ENCODE assay signal across 8 cellular contexts in the genomic region with DNA sequence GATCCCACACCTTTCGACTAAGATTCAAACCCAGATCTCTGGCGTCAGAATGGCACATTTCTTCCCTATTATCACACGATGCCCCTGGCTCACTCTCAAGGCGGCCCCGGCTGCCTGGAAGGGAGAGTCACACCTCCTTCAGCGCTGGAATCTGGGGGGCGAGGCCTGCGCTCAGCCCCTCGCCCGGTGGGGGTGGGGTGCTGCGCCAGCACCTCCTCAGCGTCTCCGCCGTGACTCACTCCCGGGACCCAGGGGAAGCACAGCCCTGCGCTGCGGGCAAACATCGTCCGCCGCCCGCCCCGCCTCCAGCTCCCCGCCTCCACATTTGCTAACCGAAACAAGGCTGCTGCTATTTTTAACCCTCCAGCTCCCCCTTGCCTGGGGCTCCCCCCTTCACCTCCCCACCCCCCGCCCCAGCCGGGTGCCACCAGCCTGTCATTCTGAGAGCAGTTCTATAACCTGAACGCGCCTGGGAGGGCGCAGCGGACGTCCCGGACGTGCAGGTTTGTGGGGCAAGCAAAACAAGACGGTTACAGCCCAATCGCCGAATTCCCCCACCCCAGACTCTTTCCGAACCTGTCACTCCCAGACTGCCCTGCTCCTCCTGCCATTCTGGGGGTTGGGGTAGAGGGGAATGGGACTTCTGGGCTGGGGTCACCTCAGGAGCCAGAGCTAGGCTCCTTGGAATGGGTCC. TPM values are rescaled to one million over a fixed set of nuclear protein-coding genes. Genes with fewer than 3 reads are reported as not detected.
DNase-seq lines count a peak whose midpoint lies in the region; ATAC-seq and TF ChIP-seq lines count a peak whose summit lies in the region.

No MANE protein-coding gene starts in this region.

- peak; percentile 81 for DNase-seq in AG10803 (ENCODE audit: low read depth)
- DNase-seq in SW 1271 (lab: John Stamatoyannopoulos, UW) = peak; percentile 25 to 51
- DNase-seq in left ventricle myocardium inferior = peak; percentile 91
- peak; percentile 76 for DNase-seq in retina
- no peak for DNase-seq in SHP77 treated with DMSO at 0.1 percent for 48 hours (lab: John Stamatoyannopoulos, UW)

- TF ChIP-seq CTCF in AG10803 (conservative IDR thresholded peaks at IDR 0.05; ENCODE audit: low read length) (no peak), left ventricle myocardium inferior (IDR thresholded peaks at IDR 0.05; ENCODE audit: borderline replicate concordance) (no peak)

- no peaks in the 10 kb centered on the region for H3K9me3 ChIP-seq in left ventricle myocardium inferior (replicated peaks)

- H3K27ac ChIP-seq in adipose tissue (ENCODE audit: low read depth, low read length) = peak overlapping the region; percentile 71
- H3K27ac ChIP-seq in left ventricle myocardium inferior (replicated peaks) = peak overlapping the region; percentile 99

- H3K27me3 ChIP-seq in left ventricle myocardium inferior (ENCODE audit: low read depth) = no peaks in the 10 kb centered on the region

- H3K4me3 ChIP-seq in AG10803 (ENCODE audit: low read length) (peak overlapping the region; percentile 54), left ventricle myocardium inferior (peak overlapping the region; percentile 67)

- ATAC-seq in GM19351 (IDR thresholded peaks at IDR 0.05; ENCODE audit: unreplicated experiment) = peak; percentile 66
- ATAC-seq in HG03460 (IDR thresholded peaks at IDR 0.05; ENCODE audit: unreplicated experiment) = peak; percentile 69

- intact Hi-C loops in left ventricle myocardium inferior (cut with micrococcal nuclease) = no loop called here

- WGBS in adipose tissue, 3 donors = 1 to 6% (median 1%) methylated on average over 35 to 37 of the region's 37 CpGs

- H3K4me1 ChIP-seq in left ventricle myocardium inferior = peaks cover 98% of the 10 kb centered on the region

- no peaks in the 10 kb centered on the region for H3K36me3 ChIP-seq in left ventricle myocardium inferior

RNA-seq across cellular contexts. Expression of gene HDAC7, which starts 6.8 kb away (rescaled TPM):
- polyA plus RNA-seq in adipose tissue = 100 to 1,000 TPM in 1 of 3 donors, 10 to 100 TPM in 2; 18.9 to 107 (median 59.0) TPM
- 47.1 TPM for total RNA-seq in left ventricle myocardium inferior

RNA-seq across cellular contexts. Expression of gene SLC48A1, which starts 39.9 kb away (rescaled TPM):
- polyA plus RNA-seq in adipose tissue = 10 to 100 TPM in 2 of 3 donors, 1 to 10 TPM in 1; 9.8 to 21.4 (median 17.0) TPM
- total RNA-seq in left ventricle myocardium inferior = 25.3 TPM

RNA-seq across cellular contexts. Expression of gene RAPGEF3, which starts 54.3 kb away (rescaled TPM):
- 100 to 1,000 TPM in 1 of 3 donors, 10 to 100 TPM in 2; 11.6 to 239 (median 57.9) TPM for polyA plus RNA-seq in adipose tissue
- total RNA-seq in left ventricle myocardium inferior = 34.8 TPM
